ENCODE assay signal across 8 cellular contexts in the genomic region with DNA sequence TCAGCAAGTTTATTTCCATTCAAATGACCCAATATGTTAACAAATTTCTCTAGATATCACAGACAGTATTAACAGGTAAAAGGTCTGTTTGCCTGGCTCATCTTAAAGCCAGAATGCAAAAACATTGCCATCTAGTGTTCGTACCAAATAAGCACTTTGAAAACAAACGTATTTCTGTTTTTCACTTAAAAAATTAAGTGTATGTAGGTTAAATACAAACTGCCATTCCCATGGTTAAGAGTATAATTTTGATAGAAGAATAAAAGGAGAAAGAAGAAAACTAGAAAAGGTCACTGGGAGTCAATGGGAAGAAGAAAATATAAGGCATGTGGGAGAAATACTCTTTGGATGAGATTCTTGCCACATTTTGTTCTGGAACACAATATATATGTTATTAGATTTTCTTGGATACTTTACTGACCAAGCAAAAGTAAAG. TPM values are rescaled to one million over a fixed set of nuclear protein-coding genes. Genes with fewer than 3 reads are reported as not detected.
DNase-seq lines count a peak whose midpoint lies in the region; ATAC-seq and TF ChIP-seq lines count a peak whose summit lies in the region.

No MANE protein-coding gene starts in this region.

- H3K79me2 ChIP-seq in PC-9 (ENCODE audit: low read depth) = no peaks in the 10 kb centered on the region

- intact Hi-C loops in CD4-positive, alpha-beta T cell (cut with DNase I, micrococcal nuclease) = loop anchor here in 1 of 2 experiments (5.0 to 10.0 kb wide), 2 partner anchors 582 to 860 kb away; a partner anchor contains a TSS
- intact Hi-C loops in PC-9 (cut with micrococcal nuclease; ENCODE audit: unreplicated experiment) = loop anchor here (2.0 to 10.0 kb wide), 4 partner anchors 402 to 710 kb away; a partner anchor contains a TSS
- intact Hi-C loops in vagina (cut with DNase I) = no loop called here

- no peak overlapping the region for H3K27ac ChIP-seq in CD4-positive, alpha-beta T cell (ENCODE audit: low read depth, low read length)
- H3K27ac ChIP-seq in PC-9 (no peak overlapping the region), thoracic aorta (no peak overlapping the region), vagina (no peak overlapping the region)

- no peaks in the 10 kb centered on the region for H3K9me3 Mint-ChIP-seq in CD4-positive, alpha-beta T cell

- no peak for DNase-seq in CD4-positive, alpha-beta T cell
- peak; percentile 32 for DNase-seq in HT1080 (ENCODE audit: low read depth)
- no peak for DNase-seq in PC-9
- DNase-seq in fibroblast of gingiva (ENCODE audit: low read depth) = peak; percentile 10
- no peak for DNase-seq in thoracic aorta (ENCODE audit: low spot score)
- DNase-seq in vagina (ENCODE audit: extremely low spot score in 2 of 2) = no peak
- no peak for DNase-seq in stimulated activated CD4-positive, alpha-beta T cell treated with anti-CD3 and anti-CD28 coated beads, Interleukin-4, amount 100 ng/mL, for 4 hours

- H3K9me2 ChIP-seq in PC-9 (ENCODE audit: insufficient read depth) = no peaks in the 10 kb centered on the region

- H3K9me3 ChIP-seq in CD4-positive, alpha-beta T cell (ENCODE audit: control insufficient read depth, low read length) = no peaks in the 10 kb centered on the region
- H3K9me3 ChIP-seq in PC-9 (ENCODE audit: insufficient read depth, low read depth) (no peaks in the 10 kb centered on the region), thoracic aorta (no peaks in the 10 kb centered on the region), vagina (no peaks in the 10 kb centered on the region)

- no peak overlapping the region for H2AFZ ChIP-seq in PC-9

- no TSS peak for BruUV-seq in PC-9 (replicated peaks; lab: Mats Ljungman, UMichigan)

- H3K4me3 ChIP-seq in PC-9 (no peak overlapping the region), thoracic aorta (no peak overlapping the region), vagina (no peak overlapping the region)

- H3K4me2 ChIP-seq in PC-9 = no peak overlapping the region

- no peaks in the 10 kb centered on the region for H3F3A ChIP-seq in PC-9 (ENCODE audit: insufficient read depth, low read depth)

- H3K4me1 ChIP-seq in PC-9 (replicated peaks; ENCODE audit: insufficient read depth) (no peaks in the 10 kb centered on the region), thoracic aorta (ENCODE audit: control insufficient read depth in 1 of 2, low read depth in 2 of 2) (no peaks in the 10 kb centered on the region), vagina (no peaks in the 10 kb centered on the region)

- no peaks in the 10 kb centered on the region for H3K27me3 Mint-ChIP-seq in CD4-positive, alpha-beta T cell

- H3K36me3 ChIP-seq in PC-9 (ENCODE audit: low read depth) (peaks cover 5% of the 10 kb centered on the region; the same call in 1 of the 2 replicates), thoracic aorta (no peaks in the 10 kb centered on the region), vagina (no peaks in the 10 kb centered on the region)

- TF ChIP-seq CTCF in CD4-positive, alpha-beta T cell (IDR thresholded peaks at IDR 0.05) = peak; percentile 54
- TF ChIP-seq CTCF in PC-9 (conservative IDR thresholded peaks at IDR 0.05) = peak; percentile 76
- TF ChIP-seq CTCF in thoracic aorta (IDR thresholded peaks at IDR 0.05) = peak; percentile 33
- no peak for TF ChIP-seq CTCF in vagina (IDR thresholded peaks at IDR 0.05)

- H3K36me3 Mint-ChIP-seq in CD4-positive, alpha-beta T cell (ENCODE audit: low read depth) = peaks cover 66% of the 10 kb centered on the region

- ATAC-seq in CD4-positive, alpha-beta T cell (ENCODE audit: poor library complexity) = no peak
- ATAC-seq in thoracic aorta (ENCODE audit: insufficient number of reproducible peaks, low FRiP score, low read depth) (no peak), HG03095 (IDR thresholded peaks at IDR 0.05; ENCODE audit: unreplicated experiment) (no peak)

- peaks cover 8% of the 10 kb centered on the region for H4K20me1 ChIP-seq in PC-9 (ENCODE audit: insufficient read depth)

- H3K27ac Mint-ChIP-seq in CD4-positive, alpha-beta T cell = no peak overlapping the region

- H3K4me1 Mint-ChIP-seq in CD4-positive, alpha-beta T cell (ENCODE audit: low read depth) = peaks cover 11% of the 10 kb centered on the region

- no peak for TF ChIP-seq POLR2A in vagina (IDR thresholded peaks at IDR 0.05)

- H3K27me3 ChIP-seq in CD4-positive, alpha-beta T cell (ENCODE audit: control insufficient read depth, insufficient read depth, low read length) = no peaks in the 10 kb centered on the region
- H3K27me3 ChIP-seq in PC-9 (ENCODE audit: insufficient read depth, low read depth) = no peaks in the 10 kb centered on the region
- no peaks in the 10 kb centered on the region for H3K27me3 ChIP-seq in thoracic aorta (replicated peaks; ENCODE audit: insufficient read depth)
- no peaks in the 10 kb centered on the region for H3K27me3 ChIP-seq in vagina

- POLR2A ChIA-PET in CD4-positive, alpha-beta T cell (lab: Charles Lee) = no interaction called here
- POLR2A ChIA-PET in PC-9 (lab: Charles Lee; ENCODE audit: unreplicated experiment) = no interaction called here

- H3K4me3 Mint-ChIP-seq in CD4-positive, alpha-beta T cell = no peak overlapping the region

- CTCF ChIA-PET in CD4-positive, alpha-beta T cell (lab: Charles Lee) = no interaction called here
- CTCF ChIA-PET in PC-9 (lab: Charles Lee) = interaction anchor here (0.5 kb wide), 1 partner anchor 257 kb away, joined by 3 read pairs; no protein-coding TSS in a partner anchor

RNA-seq across cellular contexts. Expression of a gene that starts 51.0 kb away (rescaled TPM):
- 1 to 10 TPM; 7.7 to 9.3 TPM for total RNA-seq in CD4-positive, alpha-beta T cell
- total RNA-seq in HT1080 (2014; rRNA removed; shearing (Covaris generic)) = 32.8 and 58.7 TPM in 2 replicates
- polyA plus RNA-seq in HT1080 (2015; cell fraction: cytosol; rRNA removed) = 29.3 and 30.9 TPM in 2 replicates
- 45.5 and 47.2 TPM in 2 replicates for polyA plus RNA-seq in HT1080 (2015; cell fraction: nucleus; rRNA removed)
- total RNA-seq in PC-9 (2021) = 20.5 and 22.9 TPM in 2 replicates
- total RNA-seq in thoracic aorta = 10 to 100 TPM; 13.8 to 14.8 TPM
- total RNA-seq in vagina = 19.9 TPM

Comparison
In these comparisons a context has a peak if more than half of its experiments do, and no peak if none do; other contexts are left out.
1. DNase-seq: peak in HT1080 (single experiment) and fibroblast of gingiva (single experiment); none in CD4-positive, alpha-beta T cell (0 of 10), PC-9 (0 of 2), thoracic aorta (single experiment), vagina (0 of 2) and stimulated activated CD4-positive, alpha-beta T cell treated with anti-CD3 and anti-CD28 coated beads, Interleukin-4, amount 100 ng/mL, for 4 hours (0 of 2).
2. CTCF ChIP-seq: peak in CD4-positive, alpha-beta T cell (single experiment), PC-9 (single experiment) and thoracic aorta (single experiment); none in vagina (0 of 3).